ENCODE assay signal across 8 cellular contexts in the genomic region with DNA sequence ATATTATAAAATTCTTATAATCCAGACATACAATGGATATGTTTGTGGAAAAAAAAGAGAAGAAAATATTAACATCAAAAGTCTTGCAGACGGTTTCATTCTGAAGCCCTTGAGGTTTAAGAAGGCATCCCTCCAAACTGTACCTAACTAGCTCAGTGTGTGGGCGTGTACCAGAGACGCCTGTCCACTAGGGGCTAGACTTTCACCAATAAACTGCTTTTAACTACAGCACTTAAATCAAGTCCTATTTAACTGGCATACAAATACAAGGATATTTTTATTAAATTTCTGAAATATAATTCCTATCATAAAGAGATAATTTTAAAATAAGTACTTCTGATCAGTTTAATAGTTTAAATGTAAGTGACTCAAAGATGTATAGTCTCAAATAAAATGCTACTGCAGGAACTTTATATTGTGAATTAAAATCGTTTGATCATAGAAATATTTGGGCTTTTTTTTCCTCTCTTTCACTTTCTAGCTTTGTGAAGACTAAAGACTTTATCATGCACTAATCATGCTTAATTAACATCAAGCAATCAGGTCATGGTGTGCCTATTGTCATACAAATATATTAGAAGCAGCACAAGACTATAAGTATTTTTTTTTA.
DNase-seq lines count a peak whose midpoint lies in the region; ATAC-seq and TF ChIP-seq lines count a peak whose summit lies in the region.

No MANE protein-coding gene starts in this region.

- no peak overlapping the region for H4K5ac ChIP-seq in H9 (ENCODE audit: insufficient read length, low read depth, low read length)

- no peaks in the 10 kb centered on the region for H3K9me3 ChIP-seq in BE2C
- no peaks in the 10 kb centered on the region for H3K9me3 ChIP-seq in H9 (ENCODE audit: control insufficient read depth, low read depth, low read length)
- no peaks in the 10 kb centered on the region for H3K9me3 ChIP-seq in fibroblast of lung (ENCODE audit: control insufficient read depth, insufficient read depth, low read depth, low read length)
- no peaks in the 10 kb centered on the region for H3K9me3 ChIP-seq in testis

- H3K9me3 Mint-ChIP-seq in H9: no peaks in the 10 kb centered on the region

- DNase-seq in BE2C (peak; percentile 30), H9 (no peak), NCI-H82 treated with DMSO at 0.1 percent for 48 hours (lab: John Stamatoyannopoulos, UW; ENCODE audit: unreplicated experiment) (peak; percentile 27), fibroblast of lung (ENCODE audit: low read depth in 2 of 2) (peak; percentile 63 to 72), testis (peak; percentile 34), GM13976 (ENCODE audit: low spot score) (no peak), islet precursor cell (no peak)

- in situ Hi-C loops in GM13976 (cut with MboI; ENCODE audit: low sequenced_read_pairs, unreplicated experiment): no loop called here

- no peak overlapping the region for H2BK5ac ChIP-seq in H9 (ENCODE audit: insufficient read length, low read length)

- H3K9ac ChIP-seq in H9 (ENCODE audit: extremely low read depth, insufficient read length, low read length) (no peak overlapping the region), fibroblast of lung (ENCODE audit: insufficient read depth, low read length) (no peak overlapping the region)

- intact Hi-C loops in testis (cut with DNase I; ENCODE audit: low total_unique reads): no loop called here

- H4K91ac ChIP-seq in H9 (ENCODE audit: insufficient read length, low read depth, low read length): no peak overlapping the region

- peaks cover 13 to 18% of the 10 kb centered on the region in 2 experiments for H3K4me1 Mint-ChIP-seq in H9

- no CpG with 5 or more reads among the region's 4 CpGs for WGBS in H9 (ENCODE audit: extremely low coverage, insufficient read length, low lambda C conversion rate)
- 38 to 49% methylated on average over 4 of the region's 4 CpGs for WGBS in testis, 2 donors

- ATAC-seq in HG03457 (IDR thresholded peaks at IDR 0.05; ENCODE audit: unreplicated experiment): no peak

- H3K27ac Mint-ChIP-seq in H9: no peak overlapping the region

- H3K14ac ChIP-seq in H9 (ENCODE audit: insufficient read depth, low read length): no peak overlapping the region

- no peaks in the 10 kb centered on the region for H3K23me2 ChIP-seq in H9 (ENCODE audit: insufficient read length, low read depth, low read length, poor library complexity, severe bottlenecking)

- H3K27me3 ChIP-seq in BE2C (no peaks in the 10 kb centered on the region), H9 (ENCODE audit: insufficient read depth, low read length) (no peaks in the 10 kb centered on the region), fibroblast of lung (ENCODE audit: control insufficient read depth, insufficient read depth, low read length) (no peaks in the 10 kb centered on the region), testis (no peaks in the 10 kb centered on the region)

- no peak overlapping the region for H2AK5ac ChIP-seq in H9 (ENCODE audit: insufficient read length, low read length)

- no peak overlapping the region for H3K4me3 Mint-ChIP-seq in H9

- no peak overlapping the region for H3K23ac ChIP-seq in H9 (ENCODE audit: insufficient read length, low read depth, low read length)

- H2BK15ac ChIP-seq in H9 (ENCODE audit: low read depth, low read length): no peak overlapping the region

- no peak overlapping the region for H2AFZ ChIP-seq in H9 (ENCODE audit: low read length)
- H2AFZ ChIP-seq in fibroblast of lung (ENCODE audit: low read length): no peak overlapping the region

- no peak overlapping the region for H3K56ac ChIP-seq in H9 (ENCODE audit: insufficient read length, low read depth, low read length)

- H3K4me2 ChIP-seq in H9 (ENCODE audit: insufficient read depth, insufficient read length, low read length): no peak overlapping the region
- no peak overlapping the region for H3K4me2 ChIP-seq in fibroblast of lung (ENCODE audit: extremely low read depth, insufficient read depth, low read length)

- H3T11ph ChIP-seq in H9 (ENCODE audit: low read length): no peak overlapping the region

- H4K8ac ChIP-seq in H9 (replicated peaks; ENCODE audit: insufficient read length, low read depth, low read length): no peak overlapping the region

- H3K4me3 ChIP-seq in BE2C (ENCODE audit: low read depth, low read length) (no peak overlapping the region), fibroblast of lung (replicated peaks in 1 of 4; ENCODE audit: control extremely low read depth in 1 of 4, insufficient read depth in 1 of 4, low read depth in 3 of 4, low read length in 4 of 4) (no peak overlapping the region), testis (no peak overlapping the region)

- H3K27me3 Mint-ChIP-seq in H9 (ENCODE audit: low read depth): no peaks in the 10 kb centered on the region

- H3K27ac ChIP-seq in H9 (ENCODE audit: insufficient read length, low read depth, low read length): no peak overlapping the region
- no peak overlapping the region for H3K27ac ChIP-seq in fibroblast of lung (ENCODE audit: insufficient read depth, low read length)
- no peak overlapping the region for H3K27ac ChIP-seq in testis

- H2BK20ac ChIP-seq in H9 (ENCODE audit: low read depth, low read length, poor library complexity, severe bottlenecking): no peak overlapping the region

- peak; percentile 71 for TF ChIP-seq CTCF in BE2C (IDR thresholded peaks at IDR 0.05; ENCODE audit: low read depth, low read length)
- peak; percentile 75 for TF ChIP-seq CTCF in H9 (conservative IDR thresholded peaks at IDR 0.05)
- peak; percentile 73 to 82 for TF ChIP-seq CTCF in fibroblast of lung (conservative IDR thresholded peaks at IDR 0.05 in 1 of 2, IDR thresholded peaks at IDR 0.05 in 1 of 2; ENCODE audit: low read depth in 1 of 2, low read length in 2 of 2)
- peak in 2 of 3 experiments; percentile 34 for TF ChIP-seq CTCF in testis (IDR thresholded peaks at IDR 0.05)
- TF ChIP-seq CTCF in GM13976 (IDR thresholded peaks at IDR 0.05; ENCODE audit: borderline replicate concordance, control extremely low read depth, extremely low read depth, insufficient read depth, missing control alignments): no peak

- no peaks in the 10 kb centered on the region for H3K36me3 Mint-ChIP-seq in H9 (ENCODE audit: insufficient read depth in 1 of 3, low read depth in 3 of 3)

- no peaks in the 10 kb centered on the region for H4K20me1 ChIP-seq in H9 (ENCODE audit: control insufficient read depth, insufficient read depth, insufficient read length)
- H4K20me1 ChIP-seq in fibroblast of lung (ENCODE audit: control insufficient read depth, extremely low read depth, insufficient read depth, low read length): no peaks in the 10 kb centered on the region

- H3K79me1 ChIP-seq in H9 (ENCODE audit: insufficient read depth, low read depth, low read length, poor library complexity, severe bottlenecking): no peaks in the 10 kb centered on the region

- H2BK120ac ChIP-seq in H9 (ENCODE audit: low read depth, low read length, poor library complexity, severe bottlenecking): no peak overlapping the region

- TF ChIP-seq POLR2A in testis (IDR thresholded peaks at IDR 0.05): no peak

- no peak overlapping the region for H3K18ac ChIP-seq in H9 (ENCODE audit: insufficient read length, low read depth, low read length)

- no peak overlapping the region for H3K4ac ChIP-seq in H9 (ENCODE audit: low read depth, low read length)

- no peak overlapping the region for H2BK12ac ChIP-seq in H9 (ENCODE audit: insufficient read length, low read depth, low read length)

- H3K36me3 ChIP-seq in BE2C (no peaks in the 10 kb centered on the region), fibroblast of lung (ENCODE audit: control insufficient read depth, insufficient read depth, low read length) (no peaks in the 10 kb centered on the region), testis (ENCODE audit: low read depth, missing control alignments) (no peaks in the 10 kb centered on the region)

- H3K79me2 ChIP-seq in H9 (ENCODE audit: insufficient read depth, low read length): no peaks in the 10 kb centered on the region
- no peaks in the 10 kb centered on the region for H3K79me2 ChIP-seq in fibroblast of lung (ENCODE audit: control insufficient read depth, insufficient read depth, low read length)

- H3K4me1 ChIP-seq in BE2C (no peaks in the 10 kb centered on the region), H9 (ENCODE audit: insufficient read depth, low read length) (peaks cover 6% of the 10 kb centered on the region; the same call in 1 of the 2 replicates), fibroblast of lung (ENCODE audit: control insufficient read depth, extremely low read depth, insufficient read depth, low read length) (no peaks in the 10 kb centered on the region), testis (no peaks in the 10 kb centered on the region)

Comparison
In these comparisons a context has a peak if more than half of its experiments do, and no peak if none do; other contexts are left out.
1. DNase-seq: peak in BE2C (single experiment), NCI-H82 treated with DMSO at 0.1 percent for 48 hours (single experiment), fibroblast of lung (2 of 2) and testis (single experiment); none in H9 (single experiment), GM13976 (single experiment) and islet precursor cell (single experiment).